ENCODE assay signal across 11 cellular contexts in the genomic region with DNA sequence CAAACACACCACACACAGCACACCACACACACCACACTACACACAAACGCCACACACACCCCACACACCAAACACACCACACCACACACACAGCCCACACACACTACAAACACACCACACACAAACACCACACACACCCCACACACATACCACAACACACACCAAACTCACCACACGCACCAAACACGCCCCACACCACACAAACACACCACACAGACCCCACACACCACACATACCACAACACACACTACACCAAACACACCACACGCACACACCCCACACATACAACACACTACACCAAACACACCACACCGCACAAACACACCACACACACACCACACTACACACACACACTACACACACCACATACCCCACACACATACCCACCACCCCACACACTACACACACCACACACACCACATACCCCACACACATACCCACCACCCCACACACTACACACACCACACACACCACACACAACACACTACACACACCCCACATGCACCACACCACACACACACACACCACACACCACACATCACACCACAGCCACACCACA.
A peak's percentile ranks its signal among the peaks of the same experiment; 100 is the strongest.
DNase-seq lines count a peak whose midpoint lies in the region; ATAC-seq and TF ChIP-seq lines count a peak whose summit lies in the region.
"Had no signal": no experiment of that assay in that cellular context is flagged by ENCODE, and none has a peak within 500 bp of the region (broad histone marks: within the 10 kb centered on the region; RNA-seq: fewer than 3 reads in every experiment).

No MANE protein-coding gene starts in this region.

- peak overlapping the region in 9 of 10 donors; percentile 55 to 87 (median 66) for H3K4me3 Mint-ChIP-seq in naive thymus-derived CD8-positive, alpha-beta T cell

- H3K27me3 ChIP-seq in left ventricle myocardium inferior (ENCODE audit: low read depth), result peaks cover 67% of the 10 kb centered on the region
- H3K27me3 ChIP-seq in upper lobe of right lung, result peaks cover 7% of the 10 kb centered on the region
- H3K27me3 ChIP-seq in PC-9 (ENCODE audit: insufficient read depth, low read depth), result no peaks in the 10 kb centered on the region

- no peaks in the 10 kb centered on the region for H3F3A ChIP-seq in PC-9 (ENCODE audit: insufficient read depth, low read depth)

- no peak overlapping the region for H2AFZ ChIP-seq in PC-9

- DNase-seq in left ventricle myocardium inferior, result no peak
- DNase-seq in left cardiac atrium, result no peak
- DNase-seq in naive thymus-derived CD8-positive, alpha-beta T cell, result no peak
- peak; percentile 52 for DNase-seq in upper lobe of right lung
- no peak for DNase-seq in PC-9
- no peak for DNase-seq in NCI-H446 (lab: John Stamatoyannopoulos, UW)
- DNase-seq: hippocampal formation, NCI-H2081 had no signal

- CTCF ChIA-PET in PC-9 (lab: Charles Lee), result no interaction called here

- H3K4me3 ChIP-seq in left ventricle myocardium inferior (peak overlapping the region; percentile 65), upper lobe of right lung (no peak overlapping the region), PC-9 (no peak overlapping the region)
- H3K4me3 ChIP-seq: mucosa of descending colon had no signal

- H3K9me3 ChIP-seq in left ventricle myocardium inferior (replicated peaks), result no peaks in the 10 kb centered on the region
- H3K9me3 ChIP-seq in upper lobe of right lung, result no peaks in the 10 kb centered on the region
- H3K9me3 ChIP-seq in PC-9 (ENCODE audit: insufficient read depth, low read depth), result no peaks in the 10 kb centered on the region
- H3K9me3 ChIP-seq: mucosa of descending colon had no signal

- H3K4me1 ChIP-seq in left ventricle myocardium inferior (peaks cover 31% of the 10 kb centered on the region), upper lobe of right lung (peaks cover 25% of the 10 kb centered on the region), PC-9 (replicated peaks; ENCODE audit: insufficient read depth) (no peaks in the 10 kb centered on the region)

- H3K9me3 Mint-ChIP-seq in naive thymus-derived CD8-positive, alpha-beta T cell, result peaks cover 0 to 10% (median 0%) of the 10 kb centered on the region in 9 donors

- H3K36me3 ChIP-seq in left ventricle myocardium inferior (no peaks in the 10 kb centered on the region), upper lobe of right lung (no peaks in the 10 kb centered on the region), PC-9 (ENCODE audit: low read depth) (no peaks in the 10 kb centered on the region)

- BruUV-seq in PC-9 (replicated peaks; lab: Mats Ljungman, UMichigan), result no TSS peak

- intact Hi-C loops in left ventricle myocardium inferior (cut with micrococcal nuclease), result no loop called here
- intact Hi-C loops in left cardiac atrium (cut with DNase I), result no loop called here
- intact Hi-C loops in upper lobe of right lung (cut with DNase I), result no loop called here
- intact Hi-C loops in PC-9 (cut with micrococcal nuclease; ENCODE audit: unreplicated experiment), result no loop called here

- H3K27ac ChIP-seq in left ventricle myocardium inferior (replicated peaks) (no peak overlapping the region), cingulate gyrus (ENCODE audit: low read depth, low read length) (peak overlapping the region; percentile 3), upper lobe of right lung (no peak overlapping the region), PC-9 (no peak overlapping the region)

- H3K79me2 ChIP-seq in PC-9 (ENCODE audit: low read depth), result no peaks in the 10 kb centered on the region

- no peak for ATAC-seq in left cardiac atrium
- peak in 1 of 2 donors; percentile 29 for ATAC-seq in naive thymus-derived CD8-positive, alpha-beta T cell
- no peak for ATAC-seq in upper lobe of right lung
- no peak for ATAC-seq in HG02884 (IDR thresholded peaks at IDR 0.05; ENCODE audit: unreplicated experiment)

- no peak overlapping the region for H3K4me2 ChIP-seq in PC-9

- H3K4me1 Mint-ChIP-seq in naive thymus-derived CD8-positive, alpha-beta T cell, result peaks cover 39 to 68% (median 46%) of the 10 kb centered on the region in 4 donors

- H3K36me3 Mint-ChIP-seq in naive thymus-derived CD8-positive, alpha-beta T cell, result peaks cover 0 to 4% (median 0%) of the 10 kb centered on the region in 3 donors

- H4K20me1 ChIP-seq in PC-9 (ENCODE audit: insufficient read depth), result no peaks in the 10 kb centered on the region

- peaks cover 0 to 21% (median 0%) of the 10 kb centered on the region in 5 donors for H3K27me3 Mint-ChIP-seq in naive thymus-derived CD8-positive, alpha-beta T cell

- no peaks in the 10 kb centered on the region for H3K9me2 ChIP-seq in PC-9 (ENCODE audit: insufficient read depth)

- POLR2A ChIA-PET in naive thymus-derived CD8-positive, alpha-beta T cell (lab: Charles Lee), result interaction anchor here (1.0 kb wide), 1 partner anchor 13 kb away, joined by 4 read pairs; no protein-coding TSS in a partner anchor
- POLR2A ChIA-PET in PC-9 (lab: Charles Lee; ENCODE audit: unreplicated experiment), result no interaction called here

- H3K27ac Mint-ChIP-seq in naive thymus-derived CD8-positive, alpha-beta T cell, result peak overlapping the region in 5 of 10 donors; percentile 40 to 89 (median 70)

- no peak for TF ChIP-seq CTCF in left ventricle myocardium inferior (IDR thresholded peaks at IDR 0.05; ENCODE audit: borderline replicate concordance)
- no peak for TF ChIP-seq CTCF in upper lobe of right lung (IDR thresholded peaks at IDR 0.05)
- no peak for TF ChIP-seq CTCF in PC-9 (conservative IDR thresholded peaks at IDR 0.05)
